ENCODE assay signal across 8 cellular contexts in the genomic region with DNA sequence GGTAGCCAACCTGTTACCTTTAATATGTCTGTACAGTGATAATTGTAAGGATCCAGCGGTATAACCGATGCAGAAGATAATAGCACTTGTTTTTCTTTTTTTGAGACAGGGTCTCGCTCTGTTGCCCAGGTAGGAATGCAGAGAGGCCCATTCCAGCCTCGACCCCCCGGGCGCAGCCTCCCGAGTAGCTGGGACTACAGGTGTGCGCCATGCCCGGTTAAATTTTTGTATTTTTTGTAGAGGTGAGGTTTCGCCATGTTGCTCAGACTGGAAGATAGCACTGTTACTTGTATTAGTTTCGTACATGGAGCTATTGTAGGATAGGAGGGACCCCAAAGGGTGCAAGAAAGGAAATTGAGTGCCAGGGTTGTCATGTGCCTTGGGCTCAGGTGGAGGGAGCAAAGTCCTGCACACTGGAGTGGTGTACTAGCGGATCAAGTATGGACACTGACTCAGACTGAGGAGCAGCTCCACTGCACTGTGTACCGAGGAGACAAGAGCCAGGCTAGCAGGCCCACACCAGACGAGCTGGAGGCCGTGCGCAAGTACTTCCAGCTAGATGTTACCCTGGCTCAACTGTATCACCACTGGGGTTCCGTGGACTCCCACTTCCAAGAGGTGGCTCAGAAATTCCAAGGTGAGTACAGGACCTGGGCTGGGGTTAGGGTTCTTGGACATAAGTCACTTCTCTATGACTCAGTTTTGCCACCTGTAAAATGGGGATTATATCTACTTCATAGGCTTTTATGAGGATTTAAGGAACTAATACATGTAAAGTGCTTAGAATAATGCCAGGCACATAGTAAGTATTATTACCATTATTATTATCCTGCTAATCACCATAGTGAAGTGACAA. TPM values are rescaled to one million over a fixed set of nuclear protein-coding genes. Genes with fewer than 3 reads are reported as not detected.
A peak's percentile ranks its signal among the peaks of the same experiment; 100 is the strongest.
DNase-seq lines count a peak whose midpoint lies in the region; ATAC-seq and TF ChIP-seq lines count a peak whose summit lies in the region.

No MANE protein-coding gene starts in this region.

- intact Hi-C loops in body of pancreas (cut with DNase I) = no loop called here

- DNase-seq in Jurkat, Clone E6-1 (ENCODE audit: low read depth, low spot score) = no peak
- DNase-seq in body of pancreas (no peak), lung (ENCODE audit: low spot score) (no peak), superior temporal gyrus (ENCODE audit: extremely low spot score) (no peak), CD1c-positive myeloid dendritic cell (ENCODE audit: extremely low spot score) (no peak)
- DNase-seq in activated CD4-positive, alpha-beta T cell treated with anti-CD3 and anti-CD28 coated beads for 48 hours = no peak

- H3K4me1 ChIP-seq in BLaER1 = peaks cover 82% of the 10 kb centered on the region
- peaks cover 26% of the 10 kb centered on the region for H3K4me1 ChIP-seq in body of pancreas
- peaks cover 0 to 9% of the 10 kb centered on the region in 2 donors for H3K4me1 ChIP-seq in lung (ENCODE audit: control insufficient read depth in 2 of 2, insufficient read depth in 2 of 2, low read length in 2 of 2)
- H3K4me1 ChIP-seq in urinary bladder (ENCODE audit: insufficient read depth) = no peaks in the 10 kb centered on the region

- H3K9ac ChIP-seq in BLaER1 = peak overlapping the region; percentile 76

- H3K9me3 ChIP-seq in BLaER1 = no peaks in the 10 kb centered on the region
- H3K9me3 ChIP-seq in body of pancreas = no peaks in the 10 kb centered on the region
- H3K9me3 ChIP-seq in lung (ENCODE audit: control insufficient read depth in 2 of 2, insufficient read depth in 1 of 2, low read length in 1 of 2) = no peaks in the 10 kb centered on the region

- ATAC-seq in body of pancreas = no peak
- no peak for ATAC-seq in lung (ENCODE audit: insufficient read depth, low FRiP score)

- WGBS in body of pancreas, 2 donors = 40 to 43% methylated on average over 17 of the region's 17 CpGs
- 41 to 53% methylated on average over 17 of the region's 17 CpGs for WGBS in lung, 2 donors
- 32% methylated on average over 17 of the region's 17 CpGs for WGBS in urinary bladder

- H3K27me3 ChIP-seq in BLaER1 (no peaks in the 10 kb centered on the region), body of pancreas (no peaks in the 10 kb centered on the region), lung (ENCODE audit: control insufficient read depth, insufficient read depth) (no peaks in the 10 kb centered on the region)

- TF ChIP-seq CTCF in body of pancreas (IDR thresholded peaks at IDR 0.05) (no peak), lung (IDR thresholded peaks at IDR 0.05; ENCODE audit: control extremely low read depth, extremely low read depth) (no peak)

- peak overlapping the region; percentile 77 for H3K27ac ChIP-seq in BLaER1
- H3K27ac ChIP-seq in body of pancreas = peak overlapping the region in 3 of 4 donors; percentile 73 to 96 (median 90)
- H3K27ac ChIP-seq in lung (ENCODE audit: low read depth in 1 of 2, low read length in 1 of 2) = peak overlapping the region; percentile 62 to 91
- H3K27ac ChIP-seq in urinary bladder (ENCODE audit: low read depth) = no peak overlapping the region

- peak overlapping the region; percentile 99 for H3K4me2 ChIP-seq in BLaER1

- TF ChIP-seq POLR2A in body of pancreas (IDR thresholded peaks at IDR 0.05) = no peak

- peaks cover 49% of the 10 kb centered on the region for H3K36me3 ChIP-seq in BLaER1
- H3K36me3 ChIP-seq in body of pancreas (replicated peaks in 1 of 2; ENCODE audit: insufficient read depth in 1 of 2, low read depth in 2 of 2) = peaks cover 0 to 10% of the 10 kb centered on the region in 2 donors
- H3K36me3 ChIP-seq in lung (ENCODE audit: control insufficient read depth in 2 of 2, insufficient read depth in 2 of 2, low read length in 2 of 2) = peaks cover 19 to 21% of the 10 kb centered on the region in 2 donors
- H3K36me3 ChIP-seq in urinary bladder (ENCODE audit: insufficient read depth) = no peaks in the 10 kb centered on the region

- peak overlapping the region; percentile 71 for H3K4me3 ChIP-seq in BLaER1
- peak overlapping the region; percentile 88 for H3K4me3 ChIP-seq in Jurkat, Clone E6-1 (ENCODE audit: low read length)
- H3K4me3 ChIP-seq in body of pancreas = peak overlapping the region; percentile 35 to 64
- H3K4me3 ChIP-seq in lung = peak overlapping the region; percentile 61
- H3K4me3 ChIP-seq in urinary bladder (ENCODE audit: low read depth, low read length) = peak overlapping the region; percentile 39

- H4K20me1 ChIP-seq in BLaER1 = peaks cover 34% of the 10 kb centered on the region

RNA-seq across cellular contexts. Expression of gene OGG1, which starts 1.0 kb away (rescaled TPM):
- 17.1 TPM for polyA plus RNA-seq in Jurkat, Clone E6-1 (2012; ENCODE audit: insufficient read depth, insufficient read length)
- total RNA-seq in body of pancreas (10 to 100 TPM; 18.1 to 28.3 TPM), lung (10 to 100 TPM; 29.3 to 31.2 TPM), urinary bladder (32.1 TPM)
- polyA plus RNA-seq in lung (10 to 100 TPM; 13.2 to 17.3 TPM), urinary bladder (23.7 TPM)

RNA-seq across cellular contexts. Expression of gene CAMK1, which starts 19.0 kb away (rescaled TPM):
- not detected for polyA plus RNA-seq in Jurkat, Clone E6-1 (2012; ENCODE audit: insufficient read depth, insufficient read length)
- total RNA-seq in body of pancreas (10 to 100 TPM; 10.9 to 34.9 TPM), lung (10 to 100 TPM; 21.7 to 35.0 TPM), urinary bladder (28.7 TPM)
- polyA plus RNA-seq in lung (10 to 100 TPM; 30.5 to 43.9 TPM), urinary bladder (42.2 TPM)

RNA-seq across cellular contexts. Expression of gene BRPF1, which starts 19.2 kb away (rescaled TPM):
- polyA plus RNA-seq in Jurkat, Clone E6-1 (2012; ENCODE audit: insufficient read depth, insufficient read length) = 22.2 TPM
- 10 to 100 TPM in 1 of 2 donors, 1 to 10 TPM in 1; 9.6 to 10.9 TPM for total RNA-seq in body of pancreas
- 10 to 100 TPM; 18.4 to 26.4 TPM for total RNA-seq in lung
- polyA plus RNA-seq in lung = 10 to 100 TPM in 1 of 2 donors, 1 to 10 TPM in 1; 8.3 to 13.7 TPM
- total RNA-seq in urinary bladder = 11.0 TPM
- polyA plus RNA-seq in urinary bladder = 13.8 TPM

RNA-seq across cellular contexts. Expression of gene TADA3, which starts 41.5 kb away (rescaled TPM):
- polyA plus RNA-seq in Jurkat, Clone E6-1 (2012; ENCODE audit: insufficient read depth, insufficient read length) = 83.8 TPM
- 10 to 100 TPM; 37.4 to 37.6 TPM for total RNA-seq in body of pancreas
- total RNA-seq in lung = 10 to 100 TPM; 48.7 to 62.3 TPM
- 10 to 100 TPM; 41.6 to 57.8 TPM for polyA plus RNA-seq in lung
- total RNA-seq in urinary bladder = 33.2 TPM
- polyA plus RNA-seq in urinary bladder = 67.9 TPM

RNA-seq across cellular contexts. Expression of gene ARPC4, which starts 42.1 kb away (rescaled TPM):
- 61.1 TPM for polyA plus RNA-seq in Jurkat, Clone E6-1 (2012; ENCODE audit: insufficient read depth, insufficient read length)
- total RNA-seq in body of pancreas (10 to 100 TPM; 33.6 to 57.1 TPM), lung (100 to 1,000 TPM in 1 of 2 donors, 10 to 100 TPM in 1; 74.9 to 174 TPM), urinary bladder (75.6 TPM)
- polyA plus RNA-seq in lung (100 to 1,000 TPM in 1 of 2 donors, 10 to 100 TPM in 1; 85.3 to 239 TPM), urinary bladder (128 TPM)
